ENCODE assay signal across 8 cellular contexts in the genomic region with DNA sequence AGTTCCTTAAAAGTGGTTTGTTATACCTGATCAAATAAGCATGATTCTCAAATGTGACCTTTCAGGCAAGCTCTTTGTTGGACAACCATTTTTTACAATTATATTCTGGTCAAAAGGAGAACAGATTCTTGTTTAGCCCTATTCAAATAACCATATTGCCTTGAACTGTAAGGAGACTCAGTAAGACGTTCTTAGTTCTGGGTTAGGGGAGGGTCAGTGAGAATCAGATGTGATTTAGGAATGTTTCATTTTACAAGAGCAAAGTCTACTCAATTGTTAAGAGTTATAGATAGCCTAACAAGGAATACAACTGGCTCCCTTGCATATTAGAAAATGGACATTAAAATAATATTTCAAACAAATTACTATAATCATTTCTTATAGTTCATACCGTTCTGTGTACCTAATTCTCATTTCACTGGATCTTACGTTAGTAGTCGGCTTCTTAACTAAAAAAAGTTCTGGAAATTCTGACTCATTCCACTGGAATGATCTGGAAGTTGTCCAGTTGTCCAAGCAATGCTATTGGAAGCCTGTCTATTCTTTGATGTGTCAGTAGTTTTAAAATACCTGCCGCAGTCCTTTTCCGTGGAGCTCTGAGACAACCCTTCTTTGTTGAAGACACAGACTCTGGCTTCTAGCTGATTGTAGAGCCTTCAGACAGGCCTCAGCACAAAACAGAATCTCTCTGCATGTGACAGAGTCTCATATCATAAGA.
DNase-seq lines count a peak whose midpoint lies in the region; ATAC-seq and TF ChIP-seq lines count a peak whose summit lies in the region.

No MANE protein-coding gene starts in this region.

- ATAC-seq in upper lobe of right lung (peak; percentile 64), GM18519 (IDR thresholded peaks at IDR 0.05; ENCODE audit: low FRiP score, unreplicated experiment) (no peak), HG03196 (IDR thresholded peaks at IDR 0.05; ENCODE audit: unreplicated experiment) (no peak)

- peak overlapping the region; percentile 5 for H3K4me3 ChIP-seq in upper lobe of right lung

- TF ChIP-seq CTCF in upper lobe of right lung (IDR thresholded peaks at IDR 0.05) = no peak

- intact Hi-C loops in upper lobe of right lung (cut with DNase I) = no loop called here

- DNase-seq in NCI-H460 (ENCODE audit: extremely low read depth, low read depth) (peak; percentile 48), epidermal melanocyte (ENCODE audit: insufficient read length, low spot score) (peak; percentile 22), medulla oblongata (ENCODE audit: extremely low spot score) (peak; percentile 21), upper lobe of right lung (no peak), OCI-M1 (lab: John Stamatoyannopoulos, UW) (no peak)
- no peak for DNase-seq in stimulated activated CD4-positive, alpha-beta T cell treated with anti-CD3 and anti-CD28 coated beads, Interleukin-2, amount 100 ng/mL, for 24 hours

- no peaks in the 10 kb centered on the region for H3K27me3 ChIP-seq in upper lobe of right lung

- no peaks in the 10 kb centered on the region for H3K9me3 ChIP-seq in upper lobe of right lung

- peaks cover 5% of the 10 kb centered on the region for H3K4me1 ChIP-seq in upper lobe of right lung

- H3K36me3 ChIP-seq in upper lobe of right lung = no peaks in the 10 kb centered on the region

- H3K27ac ChIP-seq in upper lobe of right lung = peak overlapping the region; percentile 26

Comparison
In these comparisons a context has a peak if more than half of its experiments do, and no peak if none do; other contexts are left out.
1. DNase-seq: peak in NCI-H460 (single experiment), epidermal melanocyte (single experiment) and medulla oblongata (single experiment); none in upper lobe of right lung (single experiment), stimulated activated CD4-positive, alpha-beta T cell treated with anti-CD3 and anti-CD28 coated beads, Interleukin-2, amount 100 ng/mL, for 24 hours (0 of 2) and OCI-M1 (single experiment).